In genomic region chr16:10944249-10945064, GRCh38 we compare ENCODE assay signal across 8 cellular contexts. TPM values are rescaled to one million over a fixed set of nuclear protein-coding genes. Genes with fewer than 3 reads are reported as not detected.
DNase-seq lines count a peak whose midpoint lies in the region; ATAC-seq and TF ChIP-seq lines count a peak whose summit lies in the region.

Gene CLEC16A (plus strand): TSS chr16:10944564. CDS start chr16:10944718, 154 bp downstream.

- H3K4me2 ChIP-seq in KMS-11: peak within 1 kb of the TSS; percentile 91

- H3K36me3 ChIP-seq in KMS-11 (ENCODE audit: insufficient read depth) (no peaks in the 10 kb centered on the region), Panc1 (ENCODE audit: control insufficient read depth, insufficient read depth, low read length) (no peaks in the 10 kb centered on the region; the same call in 1 of the 2 replicates), esophagus (ENCODE audit: control insufficient read depth in 2 of 2, insufficient read depth in 2 of 2, low read length in 1 of 2) (peaks cover 0 to 3% of the 10 kb centered on the region in 2 donors), mucosa of stomach (ENCODE audit: control insufficient read depth, insufficient read depth, low read length) (no peaks in the 10 kb centered on the region)

- H2AFZ ChIP-seq in KMS-11 (ENCODE audit: low read depth): peak within 1 kb of the TSS; percentile 77

- ATAC-seq in GM21737 (IDR thresholded peaks at IDR 0.05; ENCODE audit: unreplicated experiment): peak; percentile 66
- ATAC-seq in Panc1: peak; percentile 92

- BruUV-seq in Panc1 (replicated peaks; lab: Mats Ljungman, UMichigan): no TSS peak

- H3K4me3 Mint-ChIP-seq in activated T-cell treated with anti-CD3 and anti-CD28 coated beads, Interleukin-2, amount 50 U/mL, for 24 hours: peak within 1 kb of the TSS; percentile 94

- intact Hi-C loops in Panc1 (cut with micrococcal nuclease; ENCODE audit: unreplicated experiment): no loop called here

- H3K9me3 ChIP-seq in Panc1 (ENCODE audit: control insufficient read depth, insufficient read depth, low read depth, low read length) (no peaks in the 10 kb centered on the region), esophagus (ENCODE audit: control insufficient read depth in 2 of 2, insufficient read depth in 1 of 2, low read depth in 1 of 2, low read length in 1 of 2) (no peaks in the 10 kb centered on the region), mucosa of stomach (ENCODE audit: control insufficient read depth, low read length) (no peaks in the 10 kb centered on the region)

- peaks cover 40% of the 10 kb centered on the region for H3K4me1 ChIP-seq in KMS-11 (ENCODE audit: low read depth, poor library complexity, severe bottlenecking)
- H3K4me1 ChIP-seq in Panc1 (ENCODE audit: control insufficient read depth, insufficient read depth, low read length): peaks cover 50% of the 10 kb centered on the region
- peaks cover 12 to 36% of the 10 kb centered on the region in 2 donors for H3K4me1 ChIP-seq in esophagus (ENCODE audit: control insufficient read depth in 2 of 2, insufficient read depth in 2 of 2, low read length in 1 of 2)
- peaks cover 43% of the 10 kb centered on the region for H3K4me1 ChIP-seq in mucosa of stomach (ENCODE audit: control insufficient read depth, insufficient read depth, low read length)

- peak within 1 kb of the TSS; percentile 64 for H3K9ac ChIP-seq in KMS-11
- peak within 1 kb of the TSS; percentile 80 for H3K9ac ChIP-seq in mucosa of stomach (ENCODE audit: low read length)

- POLR2A ChIA-PET in Panc1 (lab: Charles Lee): no interaction called here

- H3K27ac ChIP-seq in KMS-11 (no peak within 1 kb of the TSS), Panc1 (ENCODE audit: low read length) (peak within 1 kb of the TSS; percentile 85), esophagus (ENCODE audit: low read depth in 2 of 2, low read length in 1 of 2) (peak within 1 kb of the TSS; percentile 67 to 81)

- no peaks in the 10 kb centered on the region for H3K27me3 Mint-ChIP-seq in activated T-cell treated with anti-CD3 and anti-CD28 coated beads, Interleukin-2, amount 50 U/mL, for 24 hours

- H3K4me3 ChIP-seq in KMS-11 (IDR thresholded peaks at IDR 0.05; ENCODE audit: insufficient read depth, low read depth, low read length) (peak within 1 kb of the TSS; percentile 42), Panc1 (ENCODE audit: low read depth in 2 of 2, low read length in 2 of 2) (peak within 1 kb of the TSS; percentile 70 to 91), esophagus (ENCODE audit: low read depth in 1 of 2, low read length in 2 of 2) (peak within 1 kb of the TSS; percentile 82 to 95), mucosa of stomach (ENCODE audit: low read length) (peak within 1 kb of the TSS; percentile 78)

- H3K27me3 ChIP-seq in KMS-11 (ENCODE audit: insufficient read depth, low read depth) (no peaks in the 10 kb centered on the region), Panc1 (ENCODE audit: control insufficient read depth, insufficient read depth, low read length) (no peaks in the 10 kb centered on the region), esophagus (ENCODE audit: control insufficient read depth in 1 of 2, insufficient read depth in 2 of 2, low read length in 2 of 2) (no peaks in the 10 kb centered on the region), mucosa of stomach (ENCODE audit: control insufficient read depth, insufficient read depth, low read length) (no peaks in the 10 kb centered on the region)

- peak within 1 kb of the TSS; percentile 88 for H3K27ac Mint-ChIP-seq in activated T-cell treated with anti-CD3 and anti-CD28 coated beads, Interleukin-2, amount 50 U/mL, for 24 hours

- H3K9me3 Mint-ChIP-seq in activated T-cell treated with anti-CD3 and anti-CD28 coated beads, Interleukin-2, amount 50 U/mL, for 24 hours: no peaks in the 10 kb centered on the region

- peaks cover 37% of the 10 kb centered on the region for H3K36me3 Mint-ChIP-seq in activated T-cell treated with anti-CD3 and anti-CD28 coated beads, Interleukin-2, amount 50 U/mL, for 24 hours (ENCODE audit: low read depth)

- peaks cover 41% of the 10 kb centered on the region; the same call in 1 of the 2 replicates for H3K79me2 ChIP-seq in KMS-11 (ENCODE audit: insufficient read depth, low read depth)

- in situ Hi-C loops in Panc1 (cut with HindIII; ENCODE audit: low pct_unique_long_range_greater_than_20kb, low sequenced_read_pairs): no loop called here

- CTCF ChIA-PET in Panc1 (lab: Charles Lee): interaction anchor here (0.6 kb wide), 2 partner anchors 9 to 98 kb away, joined by 3 to 5 read pairs; no protein-coding TSS in a partner anchor

- peak; percentile 81 for DNase-seq in DMS79 (lab: John Stamatoyannopoulos, UW)
- peak; percentile 80 for DNase-seq in Panc1 (ENCODE audit: low read depth, low spot score)
- DNase-seq in activated T-cell treated with anti-CD3 and anti-CD28 coated beads, Interleukin-2, amount 50 U/mL, for 24 hours: peak; percentile 98
- DNase-seq in stimulated activated CD8-positive, alpha-beta memory T cell treated with anti-CD3 and anti-CD28 coated beads, Interleukin-4, amount 100 ng/mL, for 48 hours: peak; percentile 96

- no peaks in the 10 kb centered on the region; the same call in 1 of the 2 replicates for H4K20me1 ChIP-seq in KMS-11 (ENCODE audit: insufficient read depth)

- 1% methylated on average over 86 of the region's 86 CpGs for WGBS in esophagus, 2 donors

- H3K4me1 Mint-ChIP-seq in activated T-cell treated with anti-CD3 and anti-CD28 coated beads, Interleukin-2, amount 50 U/mL, for 24 hours (ENCODE audit: low read depth): peaks cover 68% of the 10 kb centered on the region

- TF ChIP-seq CTCF in KMS-11 (conservative IDR thresholded peaks at IDR 0.05; ENCODE audit: low read depth, low read length): no peak
- no peak for TF ChIP-seq CTCF in Panc1 (IDR thresholded peaks at IDR 0.05)

RNA-seq across cellular contexts. Expression of gene CLEC16A, which starts in this region (rescaled TPM):
- total RNA-seq in Panc1 (2021; ENCODE audit: unreplicated experiment): 21.0 TPM
- polyA plus RNA-seq in Panc1 (2012; ENCODE audit: insufficient read length): 27.5 TPM
- 10 to 100 TPM in 1 of 2 donors, 1 to 10 TPM in 1; 9.0 to 12.5 TPM for polyA plus RNA-seq in esophagus
